Comparison of ENCODE assay signal across 20 cellular contexts in genomic region chr2:65097844-65098243, GRCh38. TPM values are rescaled to one million over a fixed set of nuclear protein-coding genes. Genes with fewer than 3 reads are reported as not detected.
DNase-seq lines count a peak whose midpoint lies in the region; ATAC-seq, FAIRE-seq and TF ChIP-seq lines count a peak whose summit lies in the region.
"Had no signal": no experiment of that assay in that cellular context is flagged by ENCODE, and none has a peak within 500 bp of the region (broad histone marks: within the 10 kb centered on the region; RNA-seq: fewer than 3 reads in every experiment).

No MANE protein-coding gene starts in this region.

- ATAC-seq in A549 (no peak), T-helper 17 cell (no peak), GM18909 (IDR thresholded peaks at IDR 0.05; ENCODE audit: poor library complexity, unreplicated experiment) (no peak)
- ATAC-seq: HCT116 had no signal

- H3K27ac ChIP-seq in A549 (no peak overlapping the region), esophagus muscularis mucosa (replicated peaks in 1 of 4) (no peak overlapping the region)
- H3K27ac ChIP-seq: BLaER1 treated with 17β-estradiol and CSF1 and Interleukin-3, amounts not matched to agents 10 nM and 100 nM had no signal

- no peaks in the 10 kb centered on the region for H3K27me3 Mint-ChIP-seq in T-helper 17 cell
- H3K27me3 Mint-ChIP-seq: CD4-positive, alpha-beta memory T cell had no signal

- no peak for TF ChIP-seq POLR2A in A549 (IDR thresholded peaks at IDR 0.05; ENCODE audit: low read length)
- TF ChIP-seq POLR2A in esophagus muscularis mucosa (IDR thresholded peaks at IDR 0.05; ENCODE audit: low read depth) = no peak

- 77% methylated on average over 1 of the region's 1 CpG for WGBS in A549 (ENCODE audit: missing lambda C conversion rate)
- WGBS in esophagus muscularis mucosa = 63% methylated on average over 1 of the region's 1 CpG

- H3K4me1 Mint-ChIP-seq in T-helper 17 cell = peaks cover 20% of the 10 kb centered on the region

- H3K4me3 ChIP-seq in A549 (no peak overlapping the region), esophagus muscularis mucosa (no peak overlapping the region)
- H3K4me3 ChIP-seq: BLaER1 treated with 17β-estradiol and CSF1 and Interleukin-3, amounts not matched to agents 10 nM and 100 nM had no signal

- FAIRE-seq in A204.1 (lab: Jason Lieb, UNC) = peak; percentile 63
- FAIRE-seq in A549 (lab: Jason Lieb, UNC) = no peak
- peak; percentile 80 for FAIRE-seq in islet of Langerhans (lab: Jason Lieb, UNC)
- FAIRE-seq: GM12892, H1 had no signal

- TF ChIP-seq CTCF in A549 (IDR thresholded peaks at IDR 0.05) = no peak
- TF ChIP-seq CTCF in esophagus muscularis mucosa (IDR thresholded peaks at IDR 0.05) = no peak

- CTCF ChIA-PET in A549 (lab: Yijun Ruan, JAX) = no interaction called here

- DNase-seq in A549 (ENCODE audit: low read depth in 1 of 2, low spot score in 1 of 2) (no peak), T-helper 17 cell (no peak), GM19240 (ENCODE audit: insufficient read length, low spot score) (no peak), NCI-H2081 treated with DMSO at 0.1 percent for 48 hours (lab: John Stamatoyannopoulos, UW) (no peak), esophagus muscularis mucosa (ENCODE audit: extremely low spot score) (no peak)
- DNase-seq: CD4-positive, alpha-beta memory T cell; MV-4-11; NCI-H1417; NCI-H1694 treated with DMSO at 0.1 percent for 48 hours; NCI-H345; NCI-H524; NCI-H82; Right ventricle myocardium superior had no signal

- H3K4me1 ChIP-seq in A549 (peaks cover 5% of the 10 kb centered on the region; the same call in 1 of the 3 replicates), esophagus muscularis mucosa (peaks cover 0 to 9% (median 6%) of the 10 kb centered on the region in 4 donors)

- TF ChIP-seq EP300 in A549 (IDR thresholded peaks at IDR 0.05) = no peak
- no peak for TF ChIP-seq EP300 in esophagus muscularis mucosa (IDR thresholded peaks at IDR 0.05)

- no peak overlapping the region for H3K4me2 ChIP-seq in A549
- H3K4me2 ChIP-seq: BLaER1 treated with 17β-estradiol and CSF1 and Interleukin-3, amounts not matched to agents 10 nM and 100 nM had no signal

- peak overlapping the region; percentile 75 for H3K27ac Mint-ChIP-seq in T-helper 17 cell

- POLR2A ChIA-PET in A549 (lab: Yijun Ruan, JAX) = no interaction called here

- no peaks in the 10 kb centered on the region for H3K9me3 ChIP-seq in A549
- no peaks in the 10 kb centered on the region for H3K9me3 ChIP-seq in T-helper 17 cell (ENCODE audit: control insufficient read depth, low read length, poor library complexity, severe bottlenecking)
- no peaks in the 10 kb centered on the region for H3K9me3 ChIP-seq in esophagus muscularis mucosa

- intact Hi-C loops in esophagus muscularis mucosa (cut with DNase I) = no loop called here

- TF ChIP-seq RAD21 in A549 (conservative IDR thresholded peaks at IDR 0.05 in 1 of 2, IDR thresholded peaks at IDR 0.05 in 1 of 2) = no peak

- no peaks in the 10 kb centered on the region for H3K27me3 ChIP-seq in esophagus muscularis mucosa
- H3K27me3 ChIP-seq: BLaER1 treated with 17β-estradiol and CSF1 and Interleukin-3, amounts not matched to agents 10 nM and 100 nM had no signal

- H3K4me3 Mint-ChIP-seq in T-helper 17 cell = no peak overlapping the region

- peaks cover 5% of the 10 kb centered on the region for H3K36me3 Mint-ChIP-seq in T-helper 17 cell (ENCODE audit: low read depth)

- H3K36me3 ChIP-seq in esophagus muscularis mucosa = peaks cover 27 to 82% (median 58%) of the 10 kb centered on the region in 4 donors

TF ChIP-seq in A549, 52 proteins besides CTCF, POLR2A, EP300 and RAD21:
- TF ChIP-seq MAFK (IDR thresholded peaks at IDR 0.05; ENCODE audit: partially characterized antibody) = peak; percentile 71
- no peak for TF ChIP-seq GATA3 (IDR thresholded peaks at IDR 0.05; ENCODE audit: borderline replicate concordance)

RNA-seq across cellular contexts. Expression of gene RAB1A, which starts 32.1 kb away (rescaled TPM):
- polyA plus RNA-seq in A549 (2011; rRNA removed) = 351 and 417 TPM in 2 replicates
- polyA plus RNA-seq in A549 (2012; cell fraction: cytosol; rRNA removed) = 166 and 174 TPM in 2 replicates
- polyA plus RNA-seq in A549 (2012; cell fraction: nucleus; rRNA removed) = 34.8 and 53.4 TPM in 2 replicates
- 269 to 320 TPM (median 308 TPM) in 3 replicates for polyA plus RNA-seq in A549 (2017; fragmentation: RNase III; extraction: RNeasy Plus Mini Kit Qiagen cat#74134 plus additional on column Dnase treatment)
- polyA minus RNA-seq in A549 (2011; rRNA and poly(A)+ RNA removed) = 60.8 and 99.9 TPM in 2 replicates
- 10 to 100 TPM; 65.2 to 78.1 TPM for total RNA-seq in T-helper 17 cell
- total RNA-seq in esophagus muscularis mucosa = 10 to 100 TPM; 72.1 to 91.4 (median 86.0) TPM

RNA-seq across cellular contexts. Expression of gene CEP68, which starts 41.6 kb away (rescaled TPM):
- polyA plus RNA-seq in A549 (2011; rRNA removed) = 9.2 and 9.3 TPM in 2 replicates
- polyA plus RNA-seq in A549 (2012; cell fraction: cytosol; rRNA removed) = 5.7 and 9.1 TPM in 2 replicates
- polyA plus RNA-seq in A549 (2012; cell fraction: nucleus; rRNA removed) = 10.7 TPM in 2 replicates
- polyA plus RNA-seq in A549 (2017; fragmentation: RNase III; extraction: RNeasy Plus Mini Kit Qiagen cat#74134 plus additional on column Dnase treatment) = 6.3 to 6.9 TPM (median 6.8 TPM) in 3 replicates
- polyA minus RNA-seq in A549 (2011; rRNA and poly(A)+ RNA removed) = 12.6 and 14.2 TPM in 2 replicates
- 10 to 100 TPM; 13.6 to 22.5 TPM for total RNA-seq in T-helper 17 cell
- total RNA-seq in esophagus muscularis mucosa = 10 to 100 TPM; 21.6 to 39.3 (median 28.6) TPM
